Comparison of ENCODE assay signal across 26 cellular contexts in the genomic region with DNA sequence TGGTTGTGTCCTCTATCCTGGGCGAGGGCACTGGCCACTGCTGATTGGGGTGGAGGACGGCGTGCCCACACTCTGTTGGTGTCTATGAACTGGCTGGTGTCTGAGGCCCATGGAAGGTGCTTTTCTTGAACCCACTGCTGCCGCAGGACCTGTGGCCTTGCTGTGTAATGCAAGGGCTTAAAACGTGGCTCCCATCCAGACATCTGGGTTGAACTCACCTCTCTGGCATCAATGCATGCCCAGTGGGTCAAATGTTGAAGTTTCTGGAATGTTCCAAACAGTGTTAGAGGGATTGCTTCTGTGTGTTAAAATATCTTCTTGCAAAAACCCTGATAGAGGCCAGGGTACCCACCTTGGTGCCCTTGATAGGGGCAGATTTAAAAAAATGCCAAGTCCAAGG. TPM values are rescaled to one million over a fixed set of nuclear protein-coding genes. Genes with fewer than 3 reads are reported as not detected.
"Had no signal": no experiment of that assay in that cellular context is flagged by ENCODE, and none has a peak within 500 bp of the region (broad histone marks: within the 10 kb centered on the region; RNA-seq: fewer than 3 reads in every experiment).

No MANE protein-coding gene starts in this region.

- H3K4me3 ChIP-seq: body of pancreas, coronary artery, left lung, psoas muscle, right lobe of liver, testis had no signal

- H3K9me3 ChIP-seq: body of pancreas, left lung, psoas muscle, right lobe of liver, testis had no signal

- H3K27ac ChIP-seq: body of pancreas, coronary artery, foreskin keratinocyte, left lung, psoas muscle, testis had no signal

- H3K27me3 ChIP-seq: body of pancreas, left lung, right lobe of liver, testis had no signal

- H3K36me3 ChIP-seq: left lung, right lobe of liver had no signal

- DNase-seq: activated CD4-positive, alpha-beta T cell treated with anti-CD3 and anti-CD28 coated beads, Interleukin-2, amount 10 ng/mL, durations not matched to agents 24 days and 14 days; activated CD8-positive, alpha-beta T cell treated with anti-CD3 and anti-CD28 coated beads for 36 hours; activated naive CD4-positive, alpha-beta T cell; activated naive CD8-positive, alpha-beta T cell treated with anti-CD3 and anti-CD28 coated beads for 36 hours; activated T-cell treated with anti-CD3 and anti-CD28 coated beads, Interleukin-2, amount 50 U/mL, for 1 hour; body of pancreas; central memory CD4-positive, alpha-beta T cell; foreskin keratinocyte; hypothalamus; kidney; left lung; psoas muscle; small intestine; stimulated activated CD4-positive, alpha-beta T cell treated with anti-CD3 and anti-CD28 coated beads, Interleukin-15, amount 100 ng/mL, for 24 hours; stimulated activated CD4-positive, alpha-beta T cell treated with anti-CD3 and anti-CD28 coated beads, Interleukin-2, amount 100 ng/mL, for 48 hours; T-cell; T-helper 9 cell; testis had no signal

- H3K4me1 ChIP-seq: foreskin keratinocyte had no signal

- ATAC-seq: activated CD8-positive, alpha-beta T cell treated with anti-CD3 and anti-CD28 coated beads for 36 hours; activated T-helper 17 cell treated with anti-CD3 and anti-CD28 coated beads, Interleukin-2, amount 50 U/mL, for 72 hours; body of pancreas; foreskin keratinocyte; left lung; psoas muscle; SK-N-SH treated with all-trans-retinoic acid at 6 μM for 48 hours; T-cell had no signal

RNA-seq across cellular contexts. Expression of gene FAM3D, which starts 42.6 kb away (rescaled TPM):
- total RNA-seq: activated CD4-positive, alpha-beta T cell treated with anti-CD3 and anti-CD28 coated beads, Interleukin-2, amount 10 ng/mL, durations not matched to agents 24 days and 14 days; activated CD8-positive, alpha-beta T cell treated with anti-CD3 and anti-CD28 coated beads for 36 hours; activated naive CD8-positive, alpha-beta T cell treated with anti-CD3 and anti-CD28 coated beads for 36 hours; activated T-helper 17 cell treated with anti-CD3 and anti-CD28 coated beads, Interleukin-2, amount 50 U/mL, for 72 hours; epithelial cell of proximal tubule; foreskin keratinocyte; mononuclear cell; osteocyte; psoas muscle; right lobe of liver had no signal
- polyA plus RNA-seq: foreskin keratinocyte, neural cell had no signal

RNA-seq across cellular contexts. Expression of gene FAM107A, which starts 46.8 kb away (rescaled TPM):
- total RNA-seq: activated CD4-positive, alpha-beta T cell treated with anti-CD3 and anti-CD28 coated beads, Interleukin-2, amount 10 ng/mL, durations not matched to agents 24 days and 14 days; activated CD8-positive, alpha-beta T cell treated with anti-CD3 and anti-CD28 coated beads for 36 hours; activated naive CD8-positive, alpha-beta T cell treated with anti-CD3 and anti-CD28 coated beads for 36 hours; activated T-helper 17 cell treated with anti-CD3 and anti-CD28 coated beads, Interleukin-2, amount 50 U/mL, for 72 hours; foreskin keratinocyte; mononuclear cell; osteocyte had no signal
- polyA plus RNA-seq: foreskin keratinocyte had no signal
